ENCODE assay signal across 1 cellular context in the genomic region with DNA sequence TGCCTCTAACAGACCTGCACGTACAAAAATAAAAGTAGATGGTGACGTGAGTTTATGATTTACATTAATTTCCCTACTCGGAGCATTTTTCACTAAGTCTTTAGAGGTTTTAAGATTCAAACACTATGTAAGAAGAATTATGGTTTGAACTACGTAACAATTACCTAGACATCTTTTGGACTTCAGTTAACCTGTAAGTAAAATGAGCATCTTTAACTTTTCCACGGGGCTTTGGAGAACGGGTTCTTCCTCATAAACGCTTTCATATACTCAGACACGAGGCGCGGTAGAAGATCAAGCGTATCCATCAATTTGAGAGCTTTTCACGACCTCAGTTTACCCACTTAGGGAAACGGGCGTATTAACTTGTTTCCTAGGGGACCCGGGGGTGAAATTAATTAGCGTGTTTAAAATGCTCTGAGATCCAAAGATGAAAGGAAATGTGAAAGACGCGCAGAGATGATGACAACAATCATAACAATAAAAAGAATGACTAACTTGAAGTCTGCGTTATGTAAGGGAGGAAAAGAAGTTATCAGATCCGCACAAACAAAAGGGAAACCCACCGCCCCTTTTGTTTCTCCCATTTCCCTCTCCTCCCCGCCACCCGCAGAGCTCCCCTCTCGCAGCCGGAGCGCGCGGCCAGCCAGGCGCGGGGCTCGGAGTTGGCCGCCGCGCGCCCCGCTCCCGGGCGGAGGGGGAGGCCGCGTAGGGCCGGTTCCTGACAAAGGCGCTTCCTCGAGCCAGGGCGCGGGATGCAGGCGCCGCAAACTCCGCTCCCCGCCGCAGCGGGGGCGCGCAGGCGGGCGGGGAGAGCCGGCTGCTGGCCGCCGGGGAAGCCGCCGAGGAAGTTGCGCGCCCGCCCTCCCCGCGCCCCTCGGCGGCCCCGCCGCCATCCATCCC.
TF ChIP-seq lines count a peak whose summit lies in the region.

No MANE protein-coding gene starts in this region.

TF ChIP-seq in HepG2, 621 proteins besides CTCF, POLR2A, EP300 and RAD21 (continued from another document):
- TF ChIP-seq ERF (CRISPR knock-in tag; IDR thresholded peaks at IDR 0.05) (no peak; the same call in 1 of the 2 replicates), HNRNPLL (IDR thresholded peaks at IDR 0.05; ENCODE audit: low read depth, low read length, poor library complexity, severe bottlenecking) (peak; percentile 77), ZFP82 (CRISPR knock-in tag; IDR thresholded peaks at IDR 0.05; ENCODE audit: borderline replicate concordance) (peak; percentile 70; the same call in 1 of the 2 replicates), ZNF441 (CRISPR knock-in tag; IDR thresholded peaks at IDR 0.05; ENCODE audit: borderline replicate concordance) (peak; percentile 83), SAP130 (CRISPR knock-in tag; IDR thresholded peaks at IDR 0.05; ENCODE audit: low read depth) (peak; percentile 42; the same call in 1 of the 2 replicates), FOXK1 (CRISPR knock-in tag; IDR thresholded peaks at IDR 0.05; ENCODE audit: borderline replicate concordance, low read depth) (0 out of 2 replicates have a peak, but pooled peaks have one; percentile 38), ZNF552 (CRISPR knock-in tag; IDR thresholded peaks at IDR 0.05; ENCODE audit: borderline replicate concordance) (no peak), ZNF354B (CRISPR knock-in tag; IDR thresholded peaks at IDR 0.05) (0 out of 2 replicates have a peak, but pooled peaks have one; percentile 21), ONECUT2 (CRISPR knock-in tag; IDR thresholded peaks at IDR 0.05) (no peak), ZNF619 (CRISPR knock-in tag; IDR thresholded peaks at IDR 0.05) (no peak), MIER3 (CRISPR knock-in tag; IDR thresholded peaks at IDR 0.05; ENCODE audit: borderline replicate concordance) (no peak), TCF7 (IDR thresholded peaks at IDR 0.05; ENCODE audit: low read depth) (no peak), KDM5A (IDR thresholded peaks at IDR 0.05; ENCODE audit: borderline replicate concordance, low read length) (peak; percentile 71; the same call in 1 of the 2 replicates), IKZF4 (CRISPR knock-in tag; IDR thresholded peaks at IDR 0.05; ENCODE audit: borderline replicate concordance, low read depth, not compliant biosample characterization) (peak; percentile 43), ASH2L (IDR thresholded peaks at IDR 0.05; ENCODE audit: insufficient read length, low read depth, low read length) (peak; percentile 77), ZNF749 (CRISPR knock-in tag; IDR thresholded peaks at IDR 0.05; ENCODE audit: borderline replicate concordance) (no peak), RARA (CRISPR knock-in tag; IDR thresholded peaks at IDR 0.05) (0 out of 2 replicates have a peak, but pooled peaks have one; percentile 4), FOXA1 (IDR thresholded peaks at IDR 0.05) (no peak), FOXA1 (CRISPR knock-in tag; IDR thresholded peaks at IDR 0.05) (no peak), CREB1 (IDR thresholded peaks at IDR 0.05) (peak; percentile 43; the same call in 1 of the 2 replicates), CREB1 (CRISPR knock-in tag; IDR thresholded peaks at IDR 0.05) (peak; percentile 31; the same call in 1 of the 2 replicates), TMF1 (CRISPR knock-in tag; IDR thresholded peaks at IDR 0.05; ENCODE audit: low read depth) (0 out of 2 replicates have a peak, but pooled peaks have one; percentile 19), ZNF24 (IDR thresholded peaks at IDR 0.05) (no peak), NFYC (CRISPR knock-in tag; IDR thresholded peaks at IDR 0.05) (no peak), NAIF1 (CRISPR knock-in tag; IDR thresholded peaks at IDR 0.05; ENCODE audit: borderline replicate concordance) (no peak), AGO1 (IDR thresholded peaks at IDR 0.05; ENCODE audit: low read depth, low read length, poor library complexity, severe bottlenecking) (peak; percentile 6), HNRNPK (IDR thresholded peaks at IDR 0.05; ENCODE audit: low read depth, low read length, poor library complexity, severe bottlenecking) (peak; percentile 41), JDP2 (CRISPR knock-in tag; IDR thresholded peaks at IDR 0.05; ENCODE audit: borderline replicate concordance) (no peak), ZNF546 (CRISPR knock-in tag; conservative IDR thresholded peaks at IDR 0.05) (0 out of 2 replicates have a peak, but pooled peaks have one; percentile 0), ZNF777 (CRISPR knock-in tag; IDR thresholded peaks at IDR 0.05) (no peak), ZNF746 (CRISPR knock-in tag; IDR thresholded peaks at IDR 0.05) (no peak), CCAR2 (optimal IDR thresholded peaks at IDR 0.05; ENCODE audit: low read depth, low read length) (no peak)
- TF ChIP-seq, protein P1, sequence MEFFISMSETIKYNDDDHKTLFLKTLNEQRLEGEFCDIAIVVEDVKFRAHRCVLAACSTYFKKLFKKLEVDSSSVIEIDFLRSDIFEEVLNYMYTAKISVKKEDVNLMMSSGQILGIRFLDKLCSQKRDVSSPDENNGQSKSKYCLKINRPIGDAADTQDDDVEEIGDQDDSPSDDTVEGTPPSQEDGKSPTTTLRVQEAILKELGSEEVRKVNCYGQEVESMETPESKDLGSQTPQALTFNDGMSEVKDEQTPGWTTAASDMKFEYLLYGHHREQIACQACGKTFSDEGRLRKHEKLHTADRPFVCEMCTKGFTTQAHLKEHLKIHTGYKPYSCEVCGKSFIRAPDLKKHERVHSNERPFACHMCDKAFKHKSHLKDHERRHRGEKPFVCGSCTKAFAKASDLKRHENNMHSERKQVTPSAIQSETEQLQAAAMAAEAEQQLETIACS (CRISPR knock-in tag; IDR thresholded peaks at IDR 0.05) = peak; percentile 48
- TF ChIP-seq, protein P2, sequence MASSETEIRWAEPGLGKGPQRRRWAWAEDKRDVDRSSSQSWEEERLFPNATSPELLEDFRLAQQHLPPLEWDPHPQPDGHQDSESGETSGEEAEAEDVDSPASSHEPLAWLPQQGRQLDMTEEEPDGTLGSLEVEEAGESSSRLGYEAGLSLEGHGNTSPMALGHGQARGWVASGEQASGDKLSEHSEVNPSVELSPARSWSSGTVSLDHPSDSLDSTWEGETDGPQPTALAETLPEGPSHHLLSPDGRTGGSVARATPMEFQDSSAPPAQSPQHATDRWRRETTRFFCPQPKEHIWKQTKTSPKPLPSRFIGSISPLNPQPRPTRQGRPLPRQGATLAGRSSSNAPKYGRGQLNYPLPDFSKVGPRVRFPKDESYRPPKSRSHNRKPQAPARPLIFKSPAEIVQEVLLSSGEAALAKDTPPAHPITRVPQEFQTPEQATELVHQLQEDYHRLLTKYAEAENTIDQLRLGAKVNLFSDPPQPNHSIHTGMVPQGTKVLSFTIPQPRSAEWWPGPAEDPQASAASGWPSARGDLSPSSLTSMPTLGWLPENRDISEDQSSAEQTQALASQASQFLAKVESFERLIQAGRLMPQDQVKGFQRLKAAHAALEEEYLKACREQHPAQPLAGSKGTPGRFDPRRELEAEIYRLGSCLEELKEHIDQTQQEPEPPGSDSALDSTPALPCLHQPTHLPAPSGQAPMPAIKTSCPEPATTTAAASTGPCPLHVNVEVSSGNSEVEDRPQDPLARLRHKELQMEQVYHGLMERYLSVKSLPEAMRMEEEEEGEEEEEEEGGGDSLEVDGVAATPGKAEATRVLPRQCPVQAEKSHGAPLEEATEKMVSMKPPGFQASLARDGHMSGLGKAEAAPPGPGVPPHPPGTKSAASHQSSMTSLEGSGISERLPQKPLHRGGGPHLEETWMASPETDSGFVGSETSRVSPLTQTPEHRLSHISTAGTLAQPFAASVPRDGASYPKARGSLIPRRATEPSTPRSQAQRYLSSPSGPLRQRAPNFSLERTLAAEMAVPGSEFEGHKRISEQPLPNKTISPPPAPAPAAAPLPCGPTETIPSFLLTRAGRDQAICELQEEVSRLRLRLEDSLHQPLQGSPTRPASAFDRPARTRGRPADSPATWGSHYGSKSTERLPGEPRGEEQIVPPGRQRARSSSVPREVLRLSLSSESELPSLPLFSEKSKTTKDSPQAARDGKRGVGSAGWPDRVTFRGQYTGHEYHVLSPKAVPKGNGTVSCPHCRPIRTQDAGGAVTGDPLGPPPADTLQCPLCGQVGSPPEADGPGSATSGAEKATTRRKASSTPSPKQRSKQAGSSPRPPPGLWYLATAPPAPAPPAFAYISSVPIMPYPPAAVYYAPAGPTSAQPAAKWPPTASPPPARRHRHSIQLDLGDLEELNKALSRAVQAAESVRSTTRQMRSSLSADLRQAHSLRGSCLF (CRISPR knock-in tag; IDR thresholded peaks at IDR 0.05; ENCODE audit: borderline replicate concordance) = no peak
- TF ChIP-seq, protein P3, sequence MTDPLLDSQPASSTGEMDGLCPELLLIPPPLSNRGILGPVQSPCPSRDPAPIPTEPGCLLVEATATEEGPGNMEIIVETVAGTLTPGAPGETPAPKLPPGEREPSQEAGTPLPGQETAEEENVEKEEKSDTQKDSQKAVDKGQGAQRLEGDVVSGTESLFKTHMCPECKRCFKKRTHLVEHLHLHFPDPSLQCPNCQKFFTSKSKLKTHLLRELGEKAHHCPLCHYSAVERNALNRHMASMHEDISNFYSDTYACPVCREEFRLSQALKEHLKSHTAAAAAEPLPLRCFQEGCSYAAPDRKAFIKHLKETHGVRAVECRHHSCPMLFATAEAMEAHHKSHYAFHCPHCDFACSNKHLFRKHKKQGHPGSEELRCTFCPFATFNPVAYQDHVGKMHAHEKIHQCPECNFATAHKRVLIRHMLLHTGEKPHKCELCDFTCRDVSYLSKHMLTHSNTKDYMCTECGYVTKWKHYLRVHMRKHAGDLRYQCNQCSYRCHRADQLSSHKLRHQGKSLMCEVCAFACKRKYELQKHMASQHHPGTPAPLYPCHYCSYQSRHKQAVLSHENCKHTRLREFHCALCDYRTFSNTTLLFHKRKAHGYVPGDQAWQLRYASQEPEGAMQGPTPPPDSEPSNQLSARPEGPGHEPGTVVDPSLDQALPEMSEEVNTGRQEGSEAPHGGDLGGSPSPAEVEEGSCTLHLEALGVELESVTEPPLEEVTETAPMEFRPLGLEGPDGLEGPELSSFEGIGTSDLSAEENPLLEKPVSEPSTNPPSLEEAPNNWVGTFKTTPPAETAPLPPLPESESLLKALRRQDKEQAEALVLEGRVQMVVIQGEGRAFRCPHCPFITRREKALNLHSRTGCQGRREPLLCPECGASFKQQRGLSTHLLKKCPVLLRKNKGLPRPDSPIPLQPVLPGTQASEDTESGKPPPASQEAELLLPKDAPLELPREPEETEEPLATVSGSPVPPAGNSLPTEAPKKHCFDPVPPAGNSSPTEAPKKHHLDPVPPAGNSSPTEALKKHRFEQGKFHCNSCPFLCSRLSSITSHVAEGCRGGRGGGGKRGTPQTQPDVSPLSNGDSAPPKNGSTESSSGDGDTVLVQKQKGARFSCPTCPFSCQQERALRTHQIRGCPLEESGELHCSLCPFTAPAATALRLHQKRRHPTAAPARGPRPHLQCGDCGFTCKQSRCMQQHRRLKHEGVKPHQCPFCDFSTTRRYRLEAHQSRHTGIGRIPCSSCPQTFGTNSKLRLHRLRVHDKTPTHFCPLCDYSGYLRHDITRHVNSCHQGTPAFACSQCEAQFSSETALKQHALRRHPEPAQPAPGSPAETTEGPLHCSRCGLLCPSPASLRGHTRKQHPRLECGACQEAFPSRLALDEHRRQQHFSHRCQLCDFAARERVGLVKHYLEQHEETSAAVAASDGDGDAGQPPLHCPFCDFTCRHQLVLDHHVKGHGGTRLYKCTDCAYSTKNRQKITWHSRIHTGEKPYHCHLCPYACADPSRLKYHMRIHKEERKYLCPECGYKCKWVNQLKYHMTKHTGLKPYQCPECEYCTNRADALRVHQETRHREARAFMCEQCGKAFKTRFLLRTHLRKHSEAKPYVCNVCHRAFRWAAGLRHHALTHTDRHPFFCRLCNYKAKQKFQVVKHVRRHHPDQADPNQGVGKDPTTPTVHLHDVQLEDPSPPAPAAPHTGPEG (CRISPR knock-in tag; IDR thresholded peaks at IDR 0.05) = peak; percentile 26; the same call in 1 of the 2 replicates
- TF ChIP-seq, protein P4, sequence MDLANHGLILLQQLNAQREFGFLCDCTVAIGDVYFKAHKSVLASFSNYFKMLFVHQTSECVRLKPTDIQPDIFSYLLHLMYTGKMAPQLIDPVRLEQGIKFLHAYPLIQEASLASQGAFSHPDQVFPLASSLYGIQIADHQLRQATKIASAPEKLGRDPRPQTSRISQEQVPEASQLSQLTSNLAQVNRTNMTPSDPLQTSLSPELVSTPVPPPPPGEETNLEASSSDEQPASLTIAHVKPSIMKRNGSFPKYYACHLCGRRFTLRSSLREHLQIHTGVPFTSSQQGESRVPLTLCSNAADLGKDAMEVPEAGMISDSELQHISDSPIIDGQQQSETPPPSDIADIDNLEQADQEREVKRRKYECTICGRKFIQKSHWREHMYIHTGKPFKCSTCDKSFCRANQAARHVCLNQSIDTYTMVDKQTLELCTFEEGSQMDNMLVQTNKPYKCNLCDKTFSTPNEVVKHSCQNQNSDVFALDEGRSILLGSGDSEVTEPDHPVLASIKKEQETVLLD (CRISPR knock-in tag; IDR thresholded peaks at IDR 0.05; ENCODE audit: low read depth) = no peak
- TF ChIP-seq, protein P5, sequence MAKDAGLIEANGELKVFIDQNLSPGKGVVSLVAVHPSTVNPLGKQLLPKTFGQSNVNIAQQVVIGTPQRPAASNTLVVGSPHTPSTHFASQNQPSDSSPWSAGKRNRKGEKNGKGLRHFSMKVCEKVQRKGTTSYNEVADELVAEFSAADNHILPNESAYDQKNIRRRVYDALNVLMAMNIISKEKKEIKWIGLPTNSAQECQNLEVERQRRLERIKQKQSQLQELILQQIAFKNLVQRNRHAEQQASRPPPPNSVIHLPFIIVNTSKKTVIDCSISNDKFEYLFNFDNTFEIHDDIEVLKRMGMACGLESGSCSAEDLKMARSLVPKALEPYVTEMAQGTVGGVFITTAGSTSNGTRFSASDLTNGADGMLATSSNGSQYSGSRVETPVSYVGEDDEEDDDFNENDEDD (CRISPR knock-in tag; IDR thresholded peaks at IDR 0.05; ENCODE audit: borderline replicate concordance) = peak; percentile 11; the same call in 1 of the 2 replicates
